ENCODE assay signal across 15 cellular contexts in the genomic region with DNA sequence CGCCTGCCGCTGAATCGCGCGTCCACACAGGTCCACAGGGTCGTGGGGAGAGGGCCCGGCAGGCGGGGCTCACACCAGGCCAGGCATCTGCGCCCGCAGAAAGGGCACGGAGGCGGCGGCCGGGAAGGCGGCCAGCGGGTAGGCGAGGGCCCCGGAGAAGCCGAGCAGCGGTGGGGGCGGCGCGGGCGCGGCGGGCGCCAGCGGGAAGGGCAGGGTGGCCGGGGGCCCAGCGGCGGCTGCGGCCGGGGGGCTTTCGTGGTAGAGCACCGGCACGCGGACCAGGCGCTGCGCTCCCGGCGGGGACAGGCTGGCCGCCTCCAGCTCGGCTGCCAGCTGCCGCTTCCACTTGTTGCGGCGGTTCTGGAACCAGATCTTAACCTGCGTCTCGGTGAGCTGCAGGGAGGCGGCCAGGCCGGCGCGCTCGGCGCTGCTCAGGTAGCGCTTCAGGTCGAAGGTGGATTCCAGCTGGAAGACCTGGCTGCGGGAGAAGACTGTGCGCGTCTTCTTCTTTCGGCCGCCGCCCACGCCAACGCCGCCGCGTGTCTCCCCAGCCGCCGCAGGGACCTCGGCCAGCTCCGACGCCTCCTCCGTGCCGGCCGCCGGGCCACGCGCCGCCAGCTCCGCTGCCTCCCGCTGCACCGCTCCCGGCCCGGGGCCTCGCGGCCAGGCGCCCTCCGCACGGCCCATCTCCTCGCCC. TPM values are rescaled to one million over a fixed set of nuclear protein-coding genes. Genes with fewer than 3 reads are reported as not detected.
DNase-seq lines count a peak whose midpoint lies in the region; ATAC-seq, FAIRE-seq and TF ChIP-seq lines count a peak whose summit lies in the region.
"Had no signal": no experiment of that assay in that cellular context is flagged by ENCODE, and none has a peak within 500 bp of the region (broad histone marks: within the 10 kb centered on the region; RNA-seq: fewer than 3 reads in every experiment).

No MANE protein-coding gene starts in this region.

- peaks cover 95% of the 10 kb centered on the region for H3K27me3 ChIP-seq in H7 (ENCODE audit: control insufficient read depth, insufficient read depth, low read length)
- peaks cover 97 to 99% (median 97%) of the 10 kb centered on the region in 4 experiments for H3K27me3 ChIP-seq in H1 (replicated peaks in 1 of 4; ENCODE audit: control insufficient read depth in 3 of 4, extremely low read depth in 1 of 4, insufficient read depth in 3 of 4, low read length in 3 of 4)
- H3K27me3 ChIP-seq in iPS-15b (ENCODE audit: control insufficient read depth, insufficient read depth, low read length): peaks cover 93% of the 10 kb centered on the region
- H3K27me3 ChIP-seq in trophoblast cell (ENCODE audit: insufficient read depth, low read length): peaks cover 87% of the 10 kb centered on the region

- H2BK12ac ChIP-seq in H1 (ENCODE audit: low read depth, low read length) (peak overlapping the region; percentile 64; the same call in 1 of the 2 replicates), trophoblast cell (ENCODE audit: low read length) (no peak overlapping the region)

- H3K36me3 ChIP-seq in H7 (replicated peaks; ENCODE audit: control insufficient read depth, insufficient read depth, low read length) (no peaks in the 10 kb centered on the region), H1 (ENCODE audit: control insufficient read depth in 2 of 4, insufficient read depth in 4 of 4, low read length in 3 of 4) (peaks cover 0 to 18% (median 0%) of the 10 kb centered on the region in 4 experiments; a peak in 1 of 8 replicates), iPS-15b (ENCODE audit: control insufficient read depth, insufficient read depth, low read length) (no peaks in the 10 kb centered on the region), trophoblast cell (ENCODE audit: control insufficient read depth in 1 of 2, insufficient read depth in 2 of 2, low read length in 2 of 2) (no peaks in the 10 kb centered on the region)
- H3K36me3 ChIP-seq: BLaER1 treated with 17β-estradiol and CSF1 and Interleukin-3, amounts not matched to agents 10 nM and 100 nM had no signal

- peak overlapping the region; percentile 35; the same call in 1 of the 2 replicates for H4K8ac ChIP-seq in H1 (ENCODE audit: extremely low read depth, insufficient read depth, low read length)
- H4K8ac ChIP-seq in trophoblast cell (ENCODE audit: low read depth, low read length): no peak overlapping the region

- H3K18ac ChIP-seq in H1 (ENCODE audit: extremely low read depth, low read length) (no peak overlapping the region; the same call in 1 of the 2 replicates), trophoblast cell (ENCODE audit: low read length) (no peak overlapping the region)

- no peak overlapping the region for H4K91ac ChIP-seq in H1 (replicated peaks; ENCODE audit: insufficient read length, low read length)
- H4K91ac ChIP-seq in trophoblast cell (ENCODE audit: low read depth, low read length): no peak overlapping the region

- peak; percentile 80 for DNase-seq in H7
- peak in 1 of 2 experiments; percentile 66 for DNase-seq in H1 (ENCODE audit: low read depth in 1 of 2, low spot score in 2 of 2)
- no peak for DNase-seq in trophoblast cell
- no peak for DNase-seq in frontal cortex (ENCODE audit: low spot score in 2 of 2)
- DNase-seq in GM19238 (ENCODE audit: insufficient read length, low spot score): no peak
- DNase-seq in MV-4-11 (lab: John Stamatoyannopoulos, UW): no peak
- DNase-seq: ACHN; CD4-positive, CD25-positive, alpha-beta regulatory T cell; DMS53; GF-D8; H9 had no signal

- TF ChIP-seq POLR2A in H1 (IDR thresholded peaks at IDR 0.05; ENCODE audit: control extremely low read depth in 1 of 2, low read depth in 2 of 2, low read length in 2 of 2): no peak

- no peak overlapping the region; the same call in 1 of the 2 replicates for H2BK15ac ChIP-seq in H1 (ENCODE audit: low read length)

- H4K20me1 ChIP-seq in H1 (replicated peaks in 1 of 2; ENCODE audit: control insufficient read depth in 1 of 2, insufficient read depth in 2 of 2, low read length in 2 of 2): peaks cover 43 to 47% of the 10 kb centered on the region in 2 experiments

- no peak for TF ChIP-seq EP300 in H1 (IDR thresholded peaks at IDR 0.05; ENCODE audit: borderline replicate concordance in 1 of 2, low read depth in 2 of 2, low read length in 2 of 2)

- no peak overlapping the region for H3K4me3 ChIP-seq in H7 (ENCODE audit: insufficient read depth, low read depth, low read length)
- no peak overlapping the region for H3K4me3 ChIP-seq in H1 (ENCODE audit: extremely low read depth in 1 of 4, insufficient read depth in 2 of 4, low read depth in 3 of 4, low read length in 4 of 4)
- peak overlapping the region; percentile 18 for H3K4me3 ChIP-seq in iPS-15b (ENCODE audit: low read depth, low read length)
- H3K4me3 ChIP-seq in trophoblast cell (ENCODE audit: low read depth, low read length): no peak overlapping the region
- H3K4me3 ChIP-seq: BLaER1 treated with 17β-estradiol and CSF1 and Interleukin-3, amounts not matched to agents 10 nM and 100 nM had no signal

- H4K12ac ChIP-seq in trophoblast cell (ENCODE audit: low read depth, low read length): no peak overlapping the region

- H3K23me2 ChIP-seq in H1 (ENCODE audit: low read depth, low read length): peaks cover 2% of the 10 kb centered on the region

- H3K9ac ChIP-seq in H1 (replicated peaks in 1 of 4; ENCODE audit: extremely low read depth in 1 of 4, low read depth in 3 of 4, low read length in 3 of 4) (no peak overlapping the region), iPS-15b (ENCODE audit: low read depth, low read length) (no peak overlapping the region), trophoblast cell (ENCODE audit: low read length) (no peak overlapping the region)
- H3K9ac ChIP-seq: BLaER1 treated with 17β-estradiol and CSF1 and Interleukin-3, amounts not matched to agents 10 nM and 100 nM had no signal

- H3K14ac ChIP-seq in H1 (ENCODE audit: insufficient read length) (no peak overlapping the region), trophoblast cell (ENCODE audit: low read length) (no peak overlapping the region)

- H2AK5ac ChIP-seq in H1 (ENCODE audit: low read depth, low read length): no peak overlapping the region
- no peak overlapping the region for H2AK5ac ChIP-seq in trophoblast cell (ENCODE audit: low read length)

- H3K9me3 ChIP-seq in H1 (ENCODE audit: insufficient read depth in 2 of 2, low read depth in 1 of 2, low read length in 1 of 2) (peaks cover 0 to 3% of the 10 kb centered on the region in 2 experiments; a peak in 1 of 4 replicates), iPS-15b (ENCODE audit: control insufficient read depth, insufficient read depth, low read length) (no peaks in the 10 kb centered on the region), trophoblast cell (ENCODE audit: insufficient read depth, low read depth, low read length) (peaks cover 3% of the 10 kb centered on the region)

- CTCF ChIA-PET in H1 (lab: Charles Lee; ENCODE audit: partially characterized antibody): interaction anchor here (1.5 to 2.4 kb wide), 5 partner anchors 11 to 179 kb away, joined by 4 to 8 read pairs (median 6); no protein-coding TSS in a partner anchor

- H2BK5ac ChIP-seq in H1 (ENCODE audit: low read depth, low read length) (no peak overlapping the region), trophoblast cell (ENCODE audit: low read depth, low read length, poor library complexity) (no peak overlapping the region)

- H3K79me2 ChIP-seq in H1 (ENCODE audit: control insufficient read depth in 1 of 2, insufficient read depth in 2 of 2, low read length in 2 of 2) (no peaks in the 10 kb centered on the region), trophoblast cell (ENCODE audit: control insufficient read depth, insufficient read depth, low read length, poor library complexity) (no peaks in the 10 kb centered on the region)

- FAIRE-seq in H1 (lab: Jason Lieb, UNC) (no peak), frontal cortex (lab: Jason Lieb, UNC) (no peak)

- H3K23ac ChIP-seq in H1 (ENCODE audit: insufficient read length) (no peak overlapping the region), trophoblast cell (ENCODE audit: low read length) (no peak overlapping the region)

- no peak overlapping the region for H3K4ac ChIP-seq in H1 (replicated peaks; ENCODE audit: insufficient read length, low read depth, low read length)
- H3K4ac ChIP-seq in trophoblast cell (ENCODE audit: low read depth, low read length): no peak overlapping the region

- H2BK120ac ChIP-seq in H1 (replicated peaks; ENCODE audit: low read depth, low read length): no peak overlapping the region
- no peak overlapping the region for H2BK120ac ChIP-seq in trophoblast cell (ENCODE audit: insufficient read depth, low read length, poor library complexity)

- no peak overlapping the region for H3K27ac ChIP-seq in H1 (ENCODE audit: low read depth, low read length)
- H3K27ac ChIP-seq in trophoblast cell (ENCODE audit: low read depth, low read length): no peak overlapping the region
- H3K27ac ChIP-seq: BLaER1 treated with 17β-estradiol and CSF1 and Interleukin-3, amounts not matched to agents 10 nM and 100 nM had no signal

- no peak overlapping the region for H2BK20ac ChIP-seq in H1 (ENCODE audit: low read length)

- H2AFZ ChIP-seq in H1 (ENCODE audit: low read length): no peak overlapping the region
- no peak overlapping the region for H2AFZ ChIP-seq in trophoblast cell (ENCODE audit: insufficient read depth, low read length, poor library complexity)

- no peak for TF ChIP-seq RAD21 in H1 (IDR thresholded peaks at IDR 0.05 in 1 of 2, conservative IDR thresholded peaks at IDR 0.05 in 1 of 2; ENCODE audit: low read depth in 2 of 2, low read length in 2 of 2)

- POLR2A ChIA-PET in H1 (lab: Charles Lee; ENCODE audit: partially characterized antibody): interaction anchor here (1.3 to 1.5 kb wide), 2 partner anchors 9 to 12 kb away, joined by 4 to 6 read pairs; no protein-coding TSS in a partner anchor

- H3K79me1 ChIP-seq in H1 (ENCODE audit: low read depth, low read length) (no peaks in the 10 kb centered on the region), trophoblast cell (ENCODE audit: low read length) (no peaks in the 10 kb centered on the region)

- H3K4me1 ChIP-seq in H1 (replicated peaks in 1 of 4; ENCODE audit: control insufficient read depth in 3 of 4, insufficient read depth in 4 of 4, low read length in 3 of 4) (peaks cover 0 to 22% (median 11%) of the 10 kb centered on the region in 4 experiments; a peak in 6 of 7 replicates), iPS-15b (ENCODE audit: control insufficient read depth, insufficient read depth, low read length) (no peaks in the 10 kb centered on the region), trophoblast cell (ENCODE audit: control insufficient read depth in 1 of 2, insufficient read depth in 2 of 2, low read length in 2 of 2) (peaks cover 6% of the 10 kb centered on the region in 2 experiments)
- H3K4me1 ChIP-seq: BLaER1 treated with 17β-estradiol and CSF1 and Interleukin-3, amounts not matched to agents 10 nM and 100 nM had no signal

- H3K4me2 ChIP-seq in H1 (ENCODE audit: insufficient read depth in 1 of 2, low read depth in 2 of 2, low read length in 2 of 2) (peak overlapping the region; percentile 22 to 41; a peak in 3 of 4 replicates), trophoblast cell (ENCODE audit: low read length) (peak overlapping the region; percentile 38)
- H3K4me2 ChIP-seq: BLaER1 treated with 17β-estradiol and CSF1 and Interleukin-3, amounts not matched to agents 10 nM and 100 nM had no signal

- TF ChIP-seq CTCF in H1 (IDR thresholded peaks at IDR 0.05; ENCODE audit: control extremely low read depth in 1 of 3, insufficient read depth in 1 of 3, low read depth in 1 of 3, low read length in 3 of 3): no peak

- no peak overlapping the region for H3K56ac ChIP-seq in H1 (replicated peaks; ENCODE audit: insufficient read length, low read depth, low read length)

- no peak overlapping the region for H4K5ac ChIP-seq in H1 (ENCODE audit: insufficient read length, low read depth, low read length)

- no peak for ATAC-seq in GM21528 (IDR thresholded peaks at IDR 0.05; ENCODE audit: low FRiP score, unreplicated experiment)

- 10% methylated on average over 31 of the region's 90 CpGs; no CpG with 5 or more reads in 1 of the 2 experiments for WGBS in H1 (ENCODE audit: extremely low coverage in 1 of 2, insufficient coverage in 1 of 2, insufficient read length in 1 of 2, insufficient replicate concordance in 2 of 2, low coverage in 1 of 2, low lambda C conversion rate in 2 of 2, missing lambda C conversion rate in 1 of 2), 2 experiments
- no CpG with 5 or more reads among the region's 90 CpGs for WGBS in trophoblast cell (ENCODE audit: extremely low coverage, insufficient coverage, insufficient read length)

RNA-seq across cellular contexts. Expression of a gene that starts 3.9 kb away (rescaled TPM):
- total RNA-seq in H7 (2014; rRNA removed; shearing (Covaris generic)): 2.0 and 4.4 TPM in 2 replicates
- total RNA-seq in H1 (2021; fragmentation: NEBNext Ultra II Directional; extraction: Animal tissue kit (Norgen Biotek cat#: 25700)): 0.26 and 0.34 TPM in 2 replicates
- 0.08 TPM in 1 of 2 replicates, not detected in the other for polyA plus RNA-seq in H1 (2011; rRNA removed)
- polyA plus RNA-seq in H1 (2011; cell fraction: cytosol; rRNA removed): 0.10 TPM
- 0.07 TPM for polyA plus RNA-seq in H1 (2011; cell fraction: nucleus; rRNA removed)
- polyA plus RNA-seq in H1 (2012, experiment 1 of 2): not detected in 4 replicates
- not detected for polyA plus RNA-seq in H1 (2012, experiment 2 of 2)
- polyA plus RNA-seq in H1 (2013, experiment 1 of 2): 0.18 TPM
- 0.06 TPM for polyA plus RNA-seq in H1 (2013, experiment 2 of 2)
- not detected in 2 replicates for polyA minus RNA-seq in H1 (2011; rRNA and poly(A)+ RNA removed)
- not detected for polyA minus RNA-seq in H1 (2011; cell fraction: cytosol; rRNA and poly(A)+ RNA removed)
- polyA minus RNA-seq in H1 (2011; cell fraction: nucleus; rRNA and poly(A)+ RNA removed): not detected
- polyA plus RNA-seq in trophoblast cell (2013): 0.72 and 0.77 TPM in 2 replicates
- not detected for total RNA-seq in frontal cortex
- total RNA-seq: A172; CD4-positive, CD25-positive, alpha-beta regulatory T cell had no signal
- polyA plus RNA-seq: CD4-positive, CD25-positive, alpha-beta regulatory T cell had no signal
